In genomic region chr3:11291808-11292207, GRCh38 we compare ENCODE assay signal across 12 cellular contexts. TPM values are rescaled to one million over a fixed set of nuclear protein-coding genes. Genes with fewer than 3 reads are reported as not detected.
DNase-seq lines count a peak whose midpoint lies in the region; ATAC-seq and TF ChIP-seq lines count a peak whose summit lies in the region.
"Had no signal": no experiment of that assay in that cellular context is flagged by ENCODE, and none has a peak within 500 bp of the region (broad histone marks: within the 10 kb centered on the region; RNA-seq: fewer than 3 reads in every experiment).

No MANE protein-coding gene starts in this region.

- H3K18ac ChIP-seq in IMR-90 (ENCODE audit: low read depth, low read length): peak overlapping the region; percentile 81; the same call in 1 of the 2 replicates

- POLR2A ChIA-PET in CD8-positive, alpha-beta T cell (lab: Charles Lee): interaction anchor here (0.5 to 2.7 kb wide), 4 partner anchors 11 to 433 kb away, joined by 3 to 24 read pairs (median 3); partner anchors contain the start of gene ATG7
- POLR2A ChIA-PET in IMR-90 (lab: Charles Lee; ENCODE audit: unreplicated experiment): no interaction called here
- POLR2A ChIA-PET in naive thymus-derived CD8-positive, alpha-beta T cell (lab: Charles Lee): interaction anchor here (0.6 to 7.8 kb wide), 2 partner anchors 19 to 65 kb away, joined by 4 to 64 read pairs; partner anchors contain the start of gene ATG7

- H2AK5ac ChIP-seq in IMR-90 (ENCODE audit: low read depth, low read length): peak overlapping the region; percentile 69

- peak overlapping the region; percentile 66 for H3K27ac ChIP-seq in CD8-positive, alpha-beta T cell (ENCODE audit: low read depth, low read length)
- H3K27ac ChIP-seq in IMR-90 (ENCODE audit: insufficient read depth, low read length): peak overlapping the region; percentile 10; the same call in 1 of the 2 replicates

- H3K9me1 ChIP-seq in IMR-90 (ENCODE audit: insufficient read depth, low read length): peaks cover 24% of the 10 kb centered on the region

- peak overlapping the region; percentile 76 for H3K4ac ChIP-seq in IMR-90 (ENCODE audit: low read depth, low read length)

- peak overlapping the region; percentile 31; the same call in 1 of the 2 replicates for H2BK20ac ChIP-seq in IMR-90 (ENCODE audit: low read depth, low read length)

- H3K27me3 Mint-ChIP-seq in CD8-positive, alpha-beta T cell (ENCODE audit: low read depth): no peaks in the 10 kb centered on the region
- no peaks in the 10 kb centered on the region for H3K27me3 Mint-ChIP-seq in activated naive CD8-positive, alpha-beta T cell treated with anti-CD3 and anti-CD28 coated beads for 36 hours
- no peaks in the 10 kb centered on the region for H3K27me3 Mint-ChIP-seq in naive thymus-derived CD8-positive, alpha-beta T cell

- no peak for TF ChIP-seq CTCF in CD8-positive, alpha-beta T cell (IDR thresholded peaks at IDR 0.05)
- TF ChIP-seq CTCF in IMR-90 (conservative IDR thresholded peaks at IDR 0.05; ENCODE audit: low read depth, low read length): no peak

- no peak overlapping the region; the same call in 1 of the 2 replicates for H3K9ac ChIP-seq in IMR-90 (ENCODE audit: low read depth, low read length)

- peak overlapping the region; percentile 91 for H3K27ac Mint-ChIP-seq in CD8-positive, alpha-beta T cell
- peak overlapping the region; percentile 92 for H3K27ac Mint-ChIP-seq in activated naive CD8-positive, alpha-beta T cell treated with anti-CD3 and anti-CD28 coated beads for 36 hours
- peak overlapping the region; percentile 88 to 96 (median 92) for H3K27ac Mint-ChIP-seq in naive thymus-derived CD8-positive, alpha-beta T cell

- no peaks in the 10 kb centered on the region for H3K27me3 ChIP-seq in CD8-positive, alpha-beta T cell (ENCODE audit: insufficient read depth, low read length)
- no peaks in the 10 kb centered on the region for H3K27me3 ChIP-seq in IMR-90 (ENCODE audit: control insufficient read depth, insufficient read depth, low read length)

- H2AFZ ChIP-seq in IMR-90 (replicated peaks; ENCODE audit: low read length, poor library complexity): peak overlapping the region; percentile 24

- H3K9me3 Mint-ChIP-seq in CD8-positive, alpha-beta T cell: no peaks in the 10 kb centered on the region
- no peaks in the 10 kb centered on the region for H3K9me3 Mint-ChIP-seq in activated naive CD8-positive, alpha-beta T cell treated with anti-CD3 and anti-CD28 coated beads for 36 hours
- no peaks in the 10 kb centered on the region for H3K9me3 Mint-ChIP-seq in naive thymus-derived CD8-positive, alpha-beta T cell

- H3K4me1 Mint-ChIP-seq in CD8-positive, alpha-beta T cell (ENCODE audit: low read depth): peaks cover 63% of the 10 kb centered on the region
- H3K4me1 Mint-ChIP-seq in activated naive CD8-positive, alpha-beta T cell treated with anti-CD3 and anti-CD28 coated beads for 36 hours: peaks cover 53% of the 10 kb centered on the region
- H3K4me1 Mint-ChIP-seq in naive thymus-derived CD8-positive, alpha-beta T cell: peaks cover 40 to 63% (median 60%) of the 10 kb centered on the region in 4 donors

- H3K79me1 ChIP-seq in IMR-90 (ENCODE audit: low read depth in 1 of 2, low read length in 2 of 2): peaks cover 41 to 54% of the 10 kb centered on the region in 2 experiments

- H3K14ac ChIP-seq in IMR-90 (replicated peaks; ENCODE audit: low read depth, low read length): peak overlapping the region; percentile 73

- peak overlapping the region; percentile 40 for H3K4me3 Mint-ChIP-seq in CD8-positive, alpha-beta T cell
- H3K4me3 Mint-ChIP-seq in activated naive CD8-positive, alpha-beta T cell treated with anti-CD3 and anti-CD28 coated beads for 36 hours: no peak overlapping the region
- peak overlapping the region in 9 of 10 donors; percentile 34 to 72 (median 66) for H3K4me3 Mint-ChIP-seq in naive thymus-derived CD8-positive, alpha-beta T cell

- intact Hi-C loops in CD8-positive, alpha-beta T cell (cut with DNase I, micrococcal nuclease): loop anchor here in 1 of 2 experiments (1.0 kb wide), 1 partner anchor 20 kb away; the partner anchor contains the start of gene ATG7
- intact Hi-C loops in IMR-90 (cut with micrococcal nuclease): loop anchor here (2.0 kb wide), 1 partner anchor 21 kb away; no protein-coding TSS in a partner anchor

- H3K36me3 ChIP-seq in CD8-positive, alpha-beta T cell (ENCODE audit: insufficient read depth, low read length): no peaks in the 10 kb centered on the region
- no peaks in the 10 kb centered on the region for H3K36me3 ChIP-seq in IMR-90 (ENCODE audit: control insufficient read depth, insufficient read depth, low read length)

- H2BK120ac ChIP-seq in IMR-90 (ENCODE audit: low read depth, low read length): peak overlapping the region; percentile 85

- dilution Hi-C loops in IMR-90 (cut with HindIII; ENCODE audit: low sequenced_read_pairs, unreplicated experiment): no loop called here

- in situ Hi-C loops in IMR-90 (cut with MboI; ENCODE audit: low sequenced_read_pairs): no loop called here

- peaks cover 14% of the 10 kb centered on the region for H3K36me3 Mint-ChIP-seq in CD8-positive, alpha-beta T cell
- peaks cover 39% of the 10 kb centered on the region for H3K36me3 Mint-ChIP-seq in activated naive CD8-positive, alpha-beta T cell treated with anti-CD3 and anti-CD28 coated beads for 36 hours
- H3K36me3 Mint-ChIP-seq in naive thymus-derived CD8-positive, alpha-beta T cell: no peaks in the 10 kb centered on the region

- peak overlapping the region; percentile 71 for H4K91ac ChIP-seq in IMR-90 (ENCODE audit: insufficient read depth, low read depth, low read length)

- H2BK15ac ChIP-seq in IMR-90 (ENCODE audit: low read depth, low read length): peak overlapping the region; percentile 63; the same call in 1 of the 3 replicates

- peak overlapping the region; percentile 13 for H2AK9ac ChIP-seq in IMR-90 (replicated peaks; ENCODE audit: low read depth, low read length, poor library complexity)

- CTCF ChIA-PET in CD8-positive, alpha-beta T cell (lab: Charles Lee): interaction anchor here (1.0 to 2.3 kb wide), 4 partner anchors 9 to 55 kb away, joined by 3 to 7 read pairs (median 4); no protein-coding TSS in a partner anchor
- CTCF ChIA-PET in IMR-90 (lab: Yijun Ruan, JAX): interaction anchor here (0.5 to 1.2 kb wide), 3 partner anchors 14 to 232 kb away, joined by 3 to 7 read pairs (median 3); no protein-coding TSS in a partner anchor

- TF ChIP-seq POLR2A in IMR-90 (IDR thresholded peaks at IDR 0.05; ENCODE audit: low read depth, low read length): no peak

- H4K20me1 ChIP-seq in IMR-90 (ENCODE audit: insufficient read depth, low read length): no peaks in the 10 kb centered on the region; the same call in 1 of the 2 replicates

- peak in 1 of 7 experiments; percentile 45 for DNase-seq in CD8-positive, alpha-beta T cell
- DNase-seq in IMR-90 (no peak), GOT3 (lab: John Stamatoyannopoulos, UW) (no peak)
- no peak for DNase-seq in activated naive CD8-positive, alpha-beta T cell treated with anti-CD3 and anti-CD28 coated beads for 36 hours
- no peak for DNase-seq in naive thymus-derived CD8-positive, alpha-beta T cell
- DNase-seq in stimulated activated naive CD4-positive, alpha-beta T cell treated with Interleukin-2 at 50 U/mL for 16 hours (lab: John Stamatoyannopoulos, UW): no peak
- DNase-seq: anterior cingulate cortex, DMS79 treated with DMSO at 0.1 percent for 48 hours, NCI-H187 treated with DMSO at 0.1 percent for 48 hours had no signal

- peak overlapping the region; percentile 39 to 79; a peak in 3 of 4 replicates for H4K8ac ChIP-seq in IMR-90 (ENCODE audit: low read depth in 2 of 2, low read length in 2 of 2)

- peak overlapping the region; percentile 1; the same call in 1 of the 2 replicates for H3K4me2 ChIP-seq in IMR-90 (ENCODE audit: low read depth, low read length)

- peak overlapping the region; percentile 94 for H2BK5ac ChIP-seq in IMR-90 (ENCODE audit: low read depth, low read length, poor library complexity, severe bottlenecking)

- no peak overlapping the region for H3K56ac ChIP-seq in IMR-90 (ENCODE audit: extremely low read depth, insufficient read depth, low read length)

- peak overlapping the region; percentile 79; the same call in 1 of the 2 replicates for H4K5ac ChIP-seq in IMR-90 (ENCODE audit: low read depth, low read length)

- peak overlapping the region; percentile 72 for H3K23ac ChIP-seq in IMR-90 (ENCODE audit: low read depth, low read length)

- BruUV-seq in IMR-90 (replicated peaks; lab: Mats Ljungman, UMichigan): no TSS peak

- no peak for ATAC-seq in CD8-positive, alpha-beta T cell
- ATAC-seq in IMR-90 (ENCODE audit: low read depth) (no peak), GM21723 (IDR thresholded peaks at IDR 0.05; ENCODE audit: unreplicated experiment) (no peak), GM19467 (IDR thresholded peaks at IDR 0.05; ENCODE audit: unreplicated experiment) (no peak)
- ATAC-seq in naive thymus-derived CD8-positive, alpha-beta T cell: peak in 1 of 2 donors; percentile 5
- ATAC-seq: HepG2 had no signal

- H3K9me3 ChIP-seq in CD8-positive, alpha-beta T cell (ENCODE audit: low read length): no peaks in the 10 kb centered on the region
- H3K9me3 ChIP-seq in IMR-90 (ENCODE audit: control insufficient read depth, insufficient read depth, low read length): no peaks in the 10 kb centered on the region

- no peak for TF ChIP-seq RAD21 in IMR-90 (IDR thresholded peaks at IDR 0.05; ENCODE audit: low read length)

- peaks cover 43% of the 10 kb centered on the region for H3K4me1 ChIP-seq in CD8-positive, alpha-beta T cell (ENCODE audit: insufficient read depth, low read length)
- H3K4me1 ChIP-seq in IMR-90 (ENCODE audit: control insufficient read depth, insufficient read depth, low read length): peaks cover 26% of the 10 kb centered on the region

- WGBS in IMR-90 (ENCODE audit: extremely low coverage in 2 of 2, insufficient read length in 1 of 2), 2 experiments: 55% methylated on average over 3 of the region's 5 CpGs; no CpG with 5 or more reads in 1 of the 2 experiments

- no peak overlapping the region for H3K4me3 ChIP-seq in CD8-positive, alpha-beta T cell (ENCODE audit: low read depth, low read length)
- H3K4me3 ChIP-seq in IMR-90 (ENCODE audit: insufficient read depth, low read depth, low read length): no peak overlapping the region

RNA-seq across cellular contexts. Expression of gene ATG7, which starts 19.6 kb away (rescaled TPM):
- total RNA-seq in CD8-positive, alpha-beta T cell: 10 to 100 TPM; 21.3 to 23.8 TPM
- 51.4 and 65.3 TPM in 2 replicates for total RNA-seq in IMR-90 (2012; rRNA removed)
- 15.6 and 17.0 TPM in 2 replicates for polyA plus RNA-seq in IMR-90 (2012; rRNA removed)
- polyA plus RNA-seq in IMR-90 (2012; cell fraction: cytosol; rRNA removed): 9.5 and 17.9 TPM in 2 replicates
- polyA plus RNA-seq in IMR-90 (2012; cell fraction: nucleus; rRNA removed; ENCODE audit: low replicate concordance): 21.1 and 54.1 TPM in 2 replicates
- 10 to 100 TPM; 25.1 to 28.2 TPM for total RNA-seq in activated naive CD8-positive, alpha-beta T cell treated with anti-CD3 and anti-CD28 coated beads for 36 hours
- 10 to 100 TPM; 28.6 to 28.7 TPM for total RNA-seq in naive thymus-derived CD8-positive, alpha-beta T cell
- 10 to 100 TPM in 2 of 3 donors, 1 to 10 TPM in 1; 6.0 to 15.3 (median 10.3) TPM for polyA plus RNA-seq in naive thymus-derived CD8-positive, alpha-beta T cell
